ENCODE assay signal across 9 cellular contexts in genomic region chr6:20319520-20320357, GRCh38.
DNase-seq lines count a peak whose midpoint lies in the region; ATAC-seq, FAIRE-seq and TF ChIP-seq lines count a peak whose summit lies in the region.
"Had no signal": no experiment of that assay in that cellular context is flagged by ENCODE, and none has a peak within 500 bp of the region (broad histone marks: within the 10 kb centered on the region; RNA-seq: fewer than 3 reads in every experiment).

No MANE protein-coding gene starts in this region.

- no peak overlapping the region for H3K27ac ChIP-seq in gastrocnemius medialis

- no peaks in the 10 kb centered on the region for H3K27me3 Mint-ChIP-seq in activated naive CD4-positive, alpha-beta T cell treated with anti-CD3 and anti-CD28 coated beads, Interleukin-2, amount 50 U/mL, for 24 hours

- no peaks in the 10 kb centered on the region for H3K9me3 Mint-ChIP-seq in activated naive CD4-positive, alpha-beta T cell treated with anti-CD3 and anti-CD28 coated beads, Interleukin-2, amount 50 U/mL, for 24 hours

- intact Hi-C loops in gastrocnemius medialis (cut with DNase I; ENCODE audit: low total_unique reads): no loop called here

- no peak for TF ChIP-seq POLR2A in gastrocnemius medialis (IDR thresholded peaks at IDR 0.05)

- in situ Hi-C loops in gastrocnemius medialis (cut with MboI; ENCODE audit: low sequenced_read_pairs in 4 of 4): no loop called here

- ATAC-seq in GM18519 (IDR thresholded peaks at IDR 0.05; ENCODE audit: low FRiP score, unreplicated experiment) (peak; percentile 99), HG02884 (IDR thresholded peaks at IDR 0.05; ENCODE audit: unreplicated experiment) (peak; percentile 99), gastrocnemius medialis (no peak)

- no peaks in the 10 kb centered on the region for H3K27me3 ChIP-seq in gastrocnemius medialis

- peaks cover 0 to 7% of the 10 kb centered on the region in 2 donors for H3K4me1 ChIP-seq in gastrocnemius medialis

- peaks cover 3% of the 10 kb centered on the region for H3K36me3 Mint-ChIP-seq in activated naive CD4-positive, alpha-beta T cell treated with anti-CD3 and anti-CD28 coated beads, Interleukin-2, amount 50 U/mL, for 24 hours

- DNase-seq in SKM-1 (lab: John Stamatoyannopoulos, UW; ENCODE audit: unreplicated experiment) (peak; percentile 70), NCI-H1930 (lab: John Stamatoyannopoulos, UW) (no peak), HTR-8/SVneo (ENCODE audit: insufficient read length, low spot score) (no peak), gastrocnemius medialis (no peak)
- DNase-seq in stimulated activated CD4-positive, alpha-beta T cell treated with anti-CD3 and anti-CD28 coated beads, Interleukin-12 subunit alpha, Interleukin-12 subunit beta, amount 100 ng/mL, for 4 hours: peak; percentile 60
- DNase-seq: IMR-90 had no signal

- TF ChIP-seq CTCF in gastrocnemius medialis (IDR thresholded peaks at IDR 0.05 in 4 of 5, conservative IDR thresholded peaks at IDR 0.05 in 1 of 5): no peak

- H3K9me3 ChIP-seq in gastrocnemius medialis: no peaks in the 10 kb centered on the region

- H3K36me3 ChIP-seq in gastrocnemius medialis: no peaks in the 10 kb centered on the region

- no peak for FAIRE-seq in HTR-8/SVneo (lab: Jason Lieb, UNC)

- peak overlapping the region; percentile 88 for H3K4me3 Mint-ChIP-seq in activated naive CD4-positive, alpha-beta T cell treated with anti-CD3 and anti-CD28 coated beads, Interleukin-2, amount 50 U/mL, for 24 hours

- peaks cover 24% of the 10 kb centered on the region for H3K4me1 Mint-ChIP-seq in activated naive CD4-positive, alpha-beta T cell treated with anti-CD3 and anti-CD28 coated beads, Interleukin-2, amount 50 U/mL, for 24 hours

- no peak overlapping the region for H3K4me3 ChIP-seq in gastrocnemius medialis

- H3K27ac Mint-ChIP-seq in activated naive CD4-positive, alpha-beta T cell treated with anti-CD3 and anti-CD28 coated beads, Interleukin-2, amount 50 U/mL, for 24 hours: peak overlapping the region; percentile 93

Comparison
In these comparisons a context has a peak if more than half of its experiments do, and no peak if none do; other contexts are left out.
1. ATAC-seq: peak in GM18519 (single experiment) and HG02884 (single experiment); none in gastrocnemius medialis (0 of 2).
2. DNase-seq: peak in SKM-1 (single experiment) and stimulated activated CD4-positive, alpha-beta T cell treated with anti-CD3 and anti-CD28 coated beads, Interleukin-12 subunit alpha, Interleukin-12 subunit beta, amount 100 ng/mL, for 4 hours (single experiment); none in NCI-H1930 (0 of 2), HTR-8/SVneo (single experiment) and gastrocnemius medialis (0 of 2).